Comparison of ENCODE assay signal across 1 cellular context in genomic region chr17:40103082-40103741, GRCh38.
TF ChIP-seq lines count a peak whose summit lies in the region.

No MANE protein-coding gene starts in this region.

TF ChIP-seq in HEK293, 187 proteins besides CTCF, POLR2A, EP300 and RAD21 (continued from another document and continues in another):
- TF ChIP-seq AEBP2 (tag by site-specific recombination; IDR thresholded peaks at IDR 0.05; ENCODE audit: borderline replicate concordance): no peak
- TF ChIP-seq ZBTB10 (tag by site-specific recombination; IDR thresholded peaks at IDR 0.05): no peak
- TF ChIP-seq REST (tag by site-specific recombination; IDR thresholded peaks at IDR 0.05): no peak
- no peak for TF ChIP-seq ZNF211 (tag by site-specific recombination; IDR thresholded peaks at IDR 0.05; ENCODE audit: low read depth)
- no peak for TF ChIP-seq PRDM4 (tag by site-specific recombination; IDR thresholded peaks at IDR 0.05)
- TF ChIP-seq ZNF184 (tag by site-specific recombination; IDR thresholded peaks at IDR 0.05): no peak
- TF ChIP-seq ZNF555 (tag by site-specific recombination; conservative IDR thresholded peaks at IDR 0.05): no peak
- TF ChIP-seq EGR2 (tag by site-specific recombination; IDR thresholded peaks at IDR 0.05; ENCODE audit: low read depth): peak; percentile 61
- TF ChIP-seq PATZ1 (tag by site-specific recombination; IDR thresholded peaks at IDR 0.05): no peak
- no peak for TF ChIP-seq ZNF623 (tag by site-specific recombination; IDR thresholded peaks at IDR 0.05)
- no peak for TF ChIP-seq ZBTB44 (tag by site-specific recombination; IDR thresholded peaks at IDR 0.05)
- TF ChIP-seq KLF8 (tag by site-specific recombination; IDR thresholded peaks at IDR 0.05): no peak
- peak; percentile 17; the same call in 1 of the 2 replicates for TF ChIP-seq GLIS2 (tag by site-specific recombination; IDR thresholded peaks at IDR 0.05)
- TF ChIP-seq ZEB2 (tag by site-specific recombination; IDR thresholded peaks at IDR 0.05): no peak
- no peak for TF ChIP-seq ZNF530 (tag by site-specific recombination; IDR thresholded peaks at IDR 0.05; ENCODE audit: low read depth)
- no peak for TF ChIP-seq KLF9 (tag by site-specific recombination; IDR thresholded peaks at IDR 0.05; ENCODE audit: low read depth)
- no peak for TF ChIP-seq ZSCAN16 (tag by site-specific recombination; IDR thresholded peaks at IDR 0.05)
- TF ChIP-seq PRDM6 (tag by site-specific recombination; IDR thresholded peaks at IDR 0.05): no peak
- TF ChIP-seq BCL11A (tag by site-specific recombination; IDR thresholded peaks at IDR 0.05; ENCODE audit: low read depth): no peak
- TF ChIP-seq ZNF76 (tag by site-specific recombination; IDR thresholded peaks at IDR 0.05; ENCODE audit: borderline replicate concordance, low read depth): no peak
- TF ChIP-seq ZNF280C (tag by site-specific recombination; IDR thresholded peaks at IDR 0.05): no peak
- TF ChIP-seq ZNF302 (tag by site-specific recombination; IDR thresholded peaks at IDR 0.05; ENCODE audit: low read depth): no peak
- no peak for TF ChIP-seq ZNF23 (tag by site-specific recombination; IDR thresholded peaks at IDR 0.05; ENCODE audit: borderline replicate concordance)
- no peak for TF ChIP-seq ZNF311 (tag by site-specific recombination; IDR thresholded peaks at IDR 0.05; ENCODE audit: borderline replicate concordance)
- TF ChIP-seq ZNF785 (tag by site-specific recombination; IDR thresholded peaks at IDR 0.05): no peak
- no peak for TF ChIP-seq ZNF324 (tag by site-specific recombination; IDR thresholded peaks at IDR 0.05)
- no peak for TF ChIP-seq ZNF747 (tag by site-specific recombination; IDR thresholded peaks at IDR 0.05)
- TF ChIP-seq ZBTB8A (tag by site-specific recombination; IDR thresholded peaks at IDR 0.05): no peak
- no peak for TF ChIP-seq ZNF837 (tag by site-specific recombination; IDR thresholded peaks at IDR 0.05)
- TF ChIP-seq ZNF10 (tag by site-specific recombination; IDR thresholded peaks at IDR 0.05): no peak
- TF ChIP-seq ZNF398 (tag by site-specific recombination; IDR thresholded peaks at IDR 0.05): peak; percentile 78
- no peak for TF ChIP-seq SCRT2 (tag by site-specific recombination; IDR thresholded peaks at IDR 0.05)
- no peak for TF ChIP-seq ZNF549 (tag by site-specific recombination; IDR thresholded peaks at IDR 0.05)
- TF ChIP-seq SP3 (tag by site-specific recombination; IDR thresholded peaks at IDR 0.05): no peak
- no peak for TF ChIP-seq ZBTB6 (tag by site-specific recombination; IDR thresholded peaks at IDR 0.05)
